Comparison of ENCODE assay signal across 9 cellular contexts in the genomic region with DNA sequence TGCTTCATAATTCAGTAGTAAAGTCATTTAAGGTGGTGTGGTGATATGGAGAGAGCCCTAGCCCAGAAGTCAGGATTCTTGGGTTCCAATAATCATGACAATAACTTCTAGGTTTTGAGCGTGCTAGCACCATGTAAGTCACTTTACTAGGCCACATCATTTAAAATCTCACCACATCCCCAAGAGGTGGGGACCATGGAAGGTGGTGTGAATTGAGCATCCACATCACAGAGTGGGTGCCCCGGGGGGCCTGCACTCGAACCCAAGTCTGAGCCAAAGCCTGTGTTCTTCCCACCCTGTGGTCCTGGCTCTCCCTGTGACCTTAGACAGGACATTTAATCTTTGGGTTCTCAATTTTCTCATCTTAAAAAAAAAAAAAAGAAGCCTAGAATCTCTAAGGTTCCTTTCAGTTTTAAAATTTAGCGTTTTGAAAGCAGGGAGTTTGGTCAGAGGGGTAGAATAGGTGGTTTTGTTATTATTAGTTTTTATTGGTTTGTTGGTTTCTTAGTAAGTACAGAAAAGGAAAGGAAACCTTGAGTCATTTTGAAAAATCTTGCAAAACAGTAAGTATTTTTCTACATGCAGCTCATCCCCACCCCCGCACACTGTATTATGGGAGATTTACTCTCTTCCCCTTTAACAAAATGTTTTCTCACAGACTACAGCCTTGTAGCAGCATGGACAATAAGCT. TPM values are rescaled to one million over a fixed set of nuclear protein-coding genes. Genes with fewer than 3 reads are reported as not detected.
DNase-seq lines count a peak whose midpoint lies in the region; ATAC-seq and TF ChIP-seq lines count a peak whose summit lies in the region.
"Had no signal": no experiment of that assay in that cellular context is flagged by ENCODE, and none has a peak within 500 bp of the region (broad histone marks: within the 10 kb centered on the region; RNA-seq: fewer than 3 reads in every experiment).

No MANE protein-coding gene starts in this region.

- H3K4me3 ChIP-seq in ACC112 (ENCODE audit: low read depth, low read length) = peak overlapping the region; percentile 53
- no peak overlapping the region for H3K4me3 ChIP-seq in thyroid gland (replicated peaks in 1 of 3)

- WGBS in thyroid gland, 2 donors = 81 to 87% methylated on average over 5 of the region's 5 CpGs

- no peaks in the 10 kb centered on the region for H3K27me3 Mint-ChIP-seq in WTC11 (ENCODE audit: low read depth)

- no peaks in the 10 kb centered on the region for H3K79me2 ChIP-seq in ACC112 (ENCODE audit: control insufficient read depth, insufficient read depth, low read length, unreplicated experiment)

- H3K4me1 ChIP-seq in ACC112 (ENCODE audit: control insufficient read depth, insufficient read depth, low read length, unreplicated experiment) = peaks cover 42% of the 10 kb centered on the region
- H3K4me1 ChIP-seq in thyroid gland = peaks cover 29 to 56% of the 10 kb centered on the region in 2 donors

- peak; percentile 73 for ATAC-seq in GM19328 (IDR thresholded peaks at IDR 0.05; ENCODE audit: unreplicated experiment)
- peak; percentile 88 for ATAC-seq in HG03439 (IDR thresholded peaks at IDR 0.05; ENCODE audit: unreplicated experiment)
- peak; percentile 25 for ATAC-seq in left lobe of liver
- no peak for ATAC-seq in WTC11

- no peak overlapping the region for H3K27ac Mint-ChIP-seq in WTC11
- H3K27ac Mint-ChIP-seq: brain had no signal

- no peak for TF ChIP-seq POLR2A in thyroid gland (IDR thresholded peaks at IDR 0.05)

- H3K36me3 ChIP-seq in ACC112 (ENCODE audit: insufficient read depth, low read length) (no peaks in the 10 kb centered on the region), thyroid gland (no peaks in the 10 kb centered on the region)

- H3K4me1 Mint-ChIP-seq in WTC11 = peaks cover 28% of the 10 kb centered on the region

- H3K36me3 Mint-ChIP-seq in WTC11 = no peaks in the 10 kb centered on the region

- no peaks in the 10 kb centered on the region for H3K9me3 Mint-ChIP-seq in WTC11
- H3K9me3 Mint-ChIP-seq: brain had no signal

- peak overlapping the region; percentile 63 for H2AFZ ChIP-seq in ACC112 (ENCODE audit: low read length, unreplicated experiment)

- DNase-seq in activated T-cell treated with anti-CD3 and anti-CD28 coated beads for 24 hours (ENCODE audit: low read depth) = peak; percentile 48
- DNase-seq in left lobe of liver (ENCODE audit: low spot score) = no peak
- DNase-seq in thyroid gland = peak in 1 of 2 donors; percentile 6
- no peak for DNase-seq in WTC11 (ENCODE audit: low spot score)
- DNase-seq in effector CD4-positive, alpha-beta T cell = no peak

- peak overlapping the region; percentile 90 for H3K27ac ChIP-seq in ACC112 (ENCODE audit: low read depth, low read length)
- H3K27ac ChIP-seq in thyroid gland = peak overlapping the region in 2 of 3 donors; percentile 33 to 68

- H3K27me3 ChIP-seq in ACC112 (ENCODE audit: insufficient read depth, low read length) (no peaks in the 10 kb centered on the region), thyroid gland (no peaks in the 10 kb centered on the region)

- CTCF ChIA-PET in WTC11 (lab: Charles Lee) = interaction anchor here (0.9 kb wide), 1 partner anchor 93 kb away, joined by 3 read pairs; no protein-coding TSS in a partner anchor

- TF ChIP-seq CTCF in thyroid gland (IDR thresholded peaks at IDR 0.05) (no peak), WTC11 (IDR thresholded peaks at IDR 0.05) (no peak)

- intact Hi-C loops in thyroid gland (cut with DNase I) = no loop called here

- no peaks in the 10 kb centered on the region for H3K9me3 ChIP-seq in thyroid gland

- POLR2A ChIA-PET in WTC11 (lab: Charles Lee) = no interaction called here

- H3K4me3 Mint-ChIP-seq in WTC11 = no peak overlapping the region
- H3K4me3 Mint-ChIP-seq: brain had no signal

TF ChIP-seq in WTC11, 78 proteins besides CTCF, POLR2A, EP300 and RAD21:
- no peak for TF ChIP-seq PRRX2 (CRISPR knock-in tag; IDR thresholded peaks at IDR 0.05)
- TF ChIP-seq ZNF232 (CRISPR knock-in tag; IDR thresholded peaks at IDR 0.05) = no peak
- no peak for TF ChIP-seq TEAD1 (CRISPR knock-in tag; IDR thresholded peaks at IDR 0.05)
- no peak for TF ChIP-seq PREB (CRISPR knock-in tag; IDR thresholded peaks at IDR 0.05; ENCODE audit: borderline replicate concordance)
- TF ChIP-seq, protein P1, sequence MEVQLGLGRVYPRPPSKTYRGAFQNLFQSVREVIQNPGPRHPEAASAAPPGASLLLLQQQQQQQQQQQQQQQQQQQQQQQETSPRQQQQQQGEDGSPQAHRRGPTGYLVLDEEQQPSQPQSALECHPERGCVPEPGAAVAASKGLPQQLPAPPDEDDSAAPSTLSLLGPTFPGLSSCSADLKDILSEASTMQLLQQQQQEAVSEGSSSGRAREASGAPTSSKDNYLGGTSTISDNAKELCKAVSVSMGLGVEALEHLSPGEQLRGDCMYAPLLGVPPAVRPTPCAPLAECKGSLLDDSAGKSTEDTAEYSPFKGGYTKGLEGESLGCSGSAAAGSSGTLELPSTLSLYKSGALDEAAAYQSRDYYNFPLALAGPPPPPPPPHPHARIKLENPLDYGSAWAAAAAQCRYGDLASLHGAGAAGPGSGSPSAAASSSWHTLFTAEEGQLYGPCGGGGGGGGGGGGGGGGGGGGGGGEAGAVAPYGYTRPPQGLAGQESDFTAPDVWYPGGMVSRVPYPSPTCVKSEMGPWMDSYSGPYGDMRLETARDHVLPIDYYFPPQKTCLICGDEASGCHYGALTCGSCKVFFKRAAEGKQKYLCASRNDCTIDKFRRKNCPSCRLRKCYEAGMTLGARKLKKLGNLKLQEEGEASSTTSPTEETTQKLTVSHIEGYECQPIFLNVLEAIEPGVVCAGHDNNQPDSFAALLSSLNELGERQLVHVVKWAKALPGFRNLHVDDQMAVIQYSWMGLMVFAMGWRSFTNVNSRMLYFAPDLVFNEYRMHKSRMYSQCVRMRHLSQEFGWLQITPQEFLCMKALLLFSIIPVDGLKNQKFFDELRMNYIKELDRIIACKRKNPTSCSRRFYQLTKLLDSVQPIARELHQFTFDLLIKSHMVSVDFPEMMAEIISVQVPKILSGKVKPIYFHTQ (CRISPR knock-in tag; IDR thresholded peaks at IDR 0.05) = no peak

RNA-seq across cellular contexts. Expression of gene ARMC2, which starts 26.4 kb away (rescaled TPM):
- total RNA-seq in left lobe of liver (1.1 TPM), thyroid gland (1 to 10 TPM; 5.2 to 9.3 (median 6.9) TPM), WTC11 (2021) (4.6 to 5.2 TPM (median 4.7 TPM) in 3 replicates)
